21 cellular contexts compared by ENCODE assay signal in genomic region chr19:18980432-18981020, GRCh38. TPM values are rescaled to one million over a fixed set of nuclear protein-coding genes. Genes with fewer than 3 reads are reported as not detected.
A peak's percentile ranks its signal among the peaks of the same experiment; 100 is the strongest.
DNase-seq lines count a peak whose midpoint lies in the region; ATAC-seq and TF ChIP-seq lines count a peak whose summit lies in the region.
"Had no signal": no experiment of that assay in that cellular context is flagged by ENCODE, and none has a peak within 500 bp of the region (broad histone marks: within the 10 kb centered on the region; RNA-seq: fewer than 3 reads in every experiment).

No MANE protein-coding gene starts in this region.

- no peak for TF ChIP-seq EP300 in SK-N-SH (IDR thresholded peaks at IDR 0.05; ENCODE audit: borderline replicate concordance in 1 of 2, low read depth in 1 of 2, low read length in 1 of 2)

- H3K9me3 Mint-ChIP-seq in endothelial cell (ENCODE audit: unreplicated experiment) (no peaks in the 10 kb centered on the region), neural progenitor cell (no peaks in the 10 kb centered on the region)
- H3K9me3 Mint-ChIP-seq: CD4-positive, alpha-beta T cell; CD8-positive, alpha-beta memory T cell; GM23338; H9; HFFc6 had no signal

- H3K27me3 Mint-ChIP-seq in endothelial cell (ENCODE audit: unreplicated experiment) (peaks cover 2% of the 10 kb centered on the region), neural progenitor cell (ENCODE audit: insufficient read depth, low read depth) (peaks cover 10% of the 10 kb centered on the region)

- 93% methylated on average over 7 of the region's 7 CpGs for WGBS in SK-N-SH (ENCODE audit: low lambda C conversion rate)

- H3K4me3 ChIP-seq in SK-N-SH (ENCODE audit: low read depth in 2 of 2, low read length in 1 of 2) (no peak overlapping the region), neural progenitor cell (no peak overlapping the region)
- H3K4me3 ChIP-seq: BLaER1 treated with 17β-estradiol and CSF1 and Interleukin-3, amounts not matched to agents 10 nM and 100 nM; GM23338 had no signal

- H3K9me3 ChIP-seq in SK-N-SH = no peaks in the 10 kb centered on the region
- no peaks in the 10 kb centered on the region for H3K9me3 ChIP-seq in neural progenitor cell (ENCODE audit: low read depth)
- H3K9me3 ChIP-seq: BE2C; BLaER1 treated with 17β-estradiol and CSF1 and Interleukin-3, amounts not matched to agents 10 nM and 100 nM had no signal

- CTCF ChIA-PET in SK-N-SH (lab: Yijun Ruan, JAX) = no interaction called here

- no peak overlapping the region for H3K4me2 ChIP-seq in SK-N-SH
- no peak overlapping the region for H3K4me2 ChIP-seq in neural progenitor cell
- H3K4me2 ChIP-seq: BLaER1 treated with 17β-estradiol and CSF1 and Interleukin-3, amounts not matched to agents 10 nM and 100 nM; GM23338 had no signal

- no peaks in the 10 kb centered on the region for H3K36me3 ChIP-seq in SK-N-SH (replicated peaks in 1 of 2; ENCODE audit: control insufficient read depth in 1 of 2, insufficient read depth in 2 of 2, low read length in 1 of 2)
- no peaks in the 10 kb centered on the region for H3K36me3 ChIP-seq in neural progenitor cell
- H3K36me3 ChIP-seq: BE2C; BLaER1 treated with 17β-estradiol and CSF1 and Interleukin-3, amounts not matched to agents 10 nM and 100 nM had no signal

- no peak overlapping the region for H3K4me3 Mint-ChIP-seq in endothelial cell (ENCODE audit: unreplicated experiment)
- no peak overlapping the region for H3K4me3 Mint-ChIP-seq in neural progenitor cell
- H3K4me3 Mint-ChIP-seq: CD14-positive monocyte; CD4-positive, alpha-beta T cell; CD8-positive, alpha-beta memory T cell; GM23338; H9; HFFc6 had no signal

- H3K27ac Mint-ChIP-seq in endothelial cell (ENCODE audit: unreplicated experiment) (peak overlapping the region; percentile 48), neural progenitor cell (peak overlapping the region; percentile 33)
- H3K27ac Mint-ChIP-seq: CD4-positive, alpha-beta T cell; GM23338; H9; HFFc6 had no signal

- H3K27me3 ChIP-seq in SK-N-SH (ENCODE audit: insufficient read depth) (no peaks in the 10 kb centered on the region; the same call in 1 of the 2 replicates), neural progenitor cell (peaks cover 30% of the 10 kb centered on the region)
- H3K27me3 ChIP-seq: BLaER1 treated with 17β-estradiol and CSF1 and Interleukin-3, amounts not matched to agents 10 nM and 100 nM had no signal

- POLR2A ChIA-PET in SK-N-SH (lab: Yijun Ruan, JAX) = no interaction called here

- H3K9ac ChIP-seq in SK-N-SH (no peak overlapping the region), neural progenitor cell (no peak overlapping the region)
- H3K9ac ChIP-seq: BLaER1 treated with 17β-estradiol and CSF1 and Interleukin-3, amounts not matched to agents 10 nM and 100 nM had no signal

- H3K36me3 Mint-ChIP-seq in endothelial cell (ENCODE audit: low read depth, unreplicated experiment) = no peaks in the 10 kb centered on the region
- H3K36me3 Mint-ChIP-seq in neural progenitor cell = no peaks in the 10 kb centered on the region
- H3K36me3 Mint-ChIP-seq: CD14-positive monocyte; CD8-positive, alpha-beta memory T cell had no signal

- ATAC-seq in SK-N-SH treated with all-trans-retinoic acid at 6 μM for 48 hours = no peak
- no peak for ATAC-seq in HG03354 (IDR thresholded peaks at IDR 0.05; ENCODE audit: poor library complexity, severe bottlenecking, unreplicated experiment)
- ATAC-seq: GM23338, HCT116 had no signal

- DNase-seq in SK-N-SH (no peak), endothelial cell (ENCODE audit: low spot score) (no peak), neural progenitor cell (ENCODE audit: low spot score) (no peak), Ammon's horn (ENCODE audit: low spot score) (no peak)
- DNase-seq: BE2C; Calu3; CD4-positive, alpha-beta T cell; CD8-positive, alpha-beta memory T cell; COR-L47; DMS53; DMS79 treated with DMSO at 0.1 percent for 48 hours; GF-D8; H9; HFFc6 had no signal

- no peak for TF ChIP-seq RAD21 in SK-N-SH (IDR thresholded peaks at IDR 0.05; ENCODE audit: low read length)

- no peaks in the 10 kb centered on the region for H3K9me2 ChIP-seq in SK-N-SH

- H2AFZ ChIP-seq in SK-N-SH (ENCODE audit: low read depth) = no peak overlapping the region
- no peak overlapping the region for H2AFZ ChIP-seq in neural progenitor cell (replicated peaks)
- H2AFZ ChIP-seq: GM23338 had no signal

- H3K27ac ChIP-seq in SK-N-SH (ENCODE audit: low read depth in 2 of 2, low read length in 1 of 2) (no peak overlapping the region), neural progenitor cell (no peak overlapping the region)
- H3K27ac ChIP-seq: 22Rv1; BLaER1 treated with 17β-estradiol and CSF1 and Interleukin-3, amounts not matched to agents 10 nM and 100 nM had no signal

- H3K4me1 Mint-ChIP-seq in endothelial cell (ENCODE audit: unreplicated experiment) (peaks cover 23% of the 10 kb centered on the region), neural progenitor cell (peaks cover 25% of the 10 kb centered on the region)
- H3K4me1 Mint-ChIP-seq: CD8-positive, alpha-beta memory T cell; GM23338 had no signal

- no peaks in the 10 kb centered on the region for H4K20me1 ChIP-seq in SK-N-SH (ENCODE audit: insufficient read depth)
- H4K20me1 ChIP-seq in neural progenitor cell (ENCODE audit: low read depth) = no peaks in the 10 kb centered on the region
- H4K20me1 ChIP-seq: BLaER1 treated with 17β-estradiol and CSF1 and Interleukin-3, amounts not matched to agents 10 nM and 100 nM had no signal

- H3K79me2 ChIP-seq in SK-N-SH (ENCODE audit: insufficient read depth) (no peaks in the 10 kb centered on the region), neural progenitor cell (ENCODE audit: low read depth) (no peaks in the 10 kb centered on the region)

- H3F3A ChIP-seq in SK-N-SH (replicated peaks; ENCODE audit: insufficient read depth) (no peaks in the 10 kb centered on the region), neural progenitor cell (ENCODE audit: low read depth) (peaks cover 20% of the 10 kb centered on the region)

- H3K4me1 ChIP-seq in SK-N-SH (ENCODE audit: control insufficient read depth in 1 of 2, insufficient read depth in 2 of 2, low read depth in 1 of 2, low read length in 1 of 2) (no peaks in the 10 kb centered on the region), neural progenitor cell (peaks cover 9% of the 10 kb centered on the region)
- H3K4me1 ChIP-seq: BE2C had no signal

- TF ChIP-seq CTCF in SK-N-SH (IDR thresholded peaks at IDR 0.05) (no peak), endothelial cell (IDR thresholded peaks at IDR 0.05; ENCODE audit: unreplicated experiment) (no peak), neural progenitor cell (IDR thresholded peaks at IDR 0.05) (no peak)

TF ChIP-seq in SK-N-SH treated with all-trans-retinoic acid at 6 μM for 48 hours, 23 proteins besides CTCF, POLR2A, EP300 and RAD21:
- peak; percentile 94 for TF ChIP-seq ZFP3 (CRISPR knock-in tag; IDR thresholded peaks at IDR 0.05)
- no peak for TF ChIP-seq OSR1 (CRISPR knock-in tag; IDR thresholded peaks at IDR 0.05)
- TF ChIP-seq PPARA (CRISPR knock-in tag; IDR thresholded peaks at IDR 0.05; ENCODE audit: borderline replicate concordance) = no peak

TF ChIP-seq in SK-N-SH, 30 proteins besides CTCF, POLR2A, EP300 and RAD21 (continues in another document):
- TF ChIP-seq, protein P1, sequence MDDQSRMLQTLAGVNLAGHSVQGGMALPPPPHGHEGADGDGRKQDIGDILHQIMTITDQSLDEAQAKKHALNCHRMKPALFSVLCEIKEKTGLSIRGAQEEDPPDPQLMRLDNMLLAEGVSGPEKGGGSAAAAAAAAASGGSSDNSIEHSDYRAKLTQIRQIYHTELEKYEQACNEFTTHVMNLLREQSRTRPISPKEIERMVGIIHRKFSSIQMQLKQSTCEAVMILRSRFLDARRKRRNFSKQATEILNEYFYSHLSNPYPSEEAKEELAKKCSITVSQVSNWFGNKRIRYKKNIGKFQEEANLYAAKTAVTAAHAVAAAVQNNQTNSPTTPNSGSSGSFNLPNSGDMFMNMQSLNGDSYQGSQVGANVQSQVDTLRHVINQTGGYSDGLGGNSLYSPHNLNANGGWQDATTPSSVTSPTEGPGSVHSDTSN (IDR thresholded peaks at IDR 0.05) = no peak
- TF ChIP-seq, protein P2, sequence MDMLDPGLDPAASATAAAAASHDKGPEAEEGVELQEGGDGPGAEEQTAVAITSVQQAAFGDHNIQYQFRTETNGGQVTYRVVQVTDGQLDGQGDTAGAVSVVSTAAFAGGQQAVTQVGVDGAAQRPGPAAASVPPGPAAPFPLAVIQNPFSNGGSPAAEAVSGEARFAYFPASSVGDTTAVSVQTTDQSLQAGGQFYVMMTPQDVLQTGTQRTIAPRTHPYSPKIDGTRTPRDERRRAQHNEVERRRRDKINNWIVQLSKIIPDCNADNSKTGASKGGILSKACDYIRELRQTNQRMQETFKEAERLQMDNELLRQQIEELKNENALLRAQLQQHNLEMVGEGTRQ (IDR thresholded peaks at IDR 0.05; ENCODE audit: borderline replicate concordance, low read depth, low read length) = no peak
- TF ChIP-seq JUND (IDR thresholded peaks at IDR 0.05) (no peak), ELF1 (IDR thresholded peaks at IDR 0.05) (no peak), EZH2phosphoT487 (IDR thresholded peaks at IDR 0.05; ENCODE audit: borderline replicate concordance, low read depth) (no peak), USF1 (IDR thresholded peaks at IDR 0.05; ENCODE audit: borderline replicate concordance, low read depth) (no peak), FOXM1 (IDR thresholded peaks at IDR 0.05; ENCODE audit: low read depth) (no peak), TAF1 (IDR thresholded peaks at IDR 0.05; ENCODE audit: borderline replicate concordance, low read depth, low read length) (no peak)

RNA-seq across cellular contexts. Expression of gene HOMER3, which starts 39.5 kb away (rescaled TPM):
- polyA plus RNA-seq in SK-N-SH (2012; rRNA removed) = 81.0 and 83.0 TPM in 2 replicates
- polyA plus RNA-seq in SK-N-SH (2012; cell fraction: cytosol; rRNA removed) = 47.0 and 68.7 TPM in 2 replicates
- polyA plus RNA-seq in SK-N-SH (2012; cell fraction: nucleus; rRNA removed) = 122 and 185 TPM in 2 replicates
- total RNA-seq in endothelial cell (ENCODE audit: unreplicated experiment) (222 TPM), neural progenitor cell (ENCODE audit: low replicate concordance) (28.2 and 66.9 TPM in 2 replicates)

RNA-seq across cellular contexts. Expression of gene SUGP2, which starts 52.8 kb away (rescaled TPM):
- 56.3 and 74.9 TPM in 2 replicates for polyA plus RNA-seq in SK-N-SH (2012; rRNA removed)
- 22.0 and 27.1 TPM in 2 replicates for polyA plus RNA-seq in SK-N-SH (2012; cell fraction: cytosol; rRNA removed)
- polyA plus RNA-seq in SK-N-SH (2012; cell fraction: nucleus; rRNA removed) = 274 and 332 TPM in 2 replicates
- total RNA-seq in endothelial cell (ENCODE audit: unreplicated experiment) (109 TPM), neural progenitor cell (ENCODE audit: low replicate concordance) (123 and 125 TPM in 2 replicates)

RNA-seq across cellular contexts. Expression of gene ARMC6, which starts 52.9 kb away (rescaled TPM):
- 32.2 and 34.7 TPM in 2 replicates for polyA plus RNA-seq in SK-N-SH (2012; rRNA removed)
- 13.8 and 22.3 TPM in 2 replicates for polyA plus RNA-seq in SK-N-SH (2012; cell fraction: cytosol; rRNA removed)
- polyA plus RNA-seq in SK-N-SH (2012; cell fraction: nucleus; rRNA removed) = 30.9 and 32.2 TPM in 2 replicates
- total RNA-seq in endothelial cell (ENCODE audit: unreplicated experiment) = 25.9 TPM
- 18.1 and 35.0 TPM in 2 replicates for total RNA-seq in neural progenitor cell (ENCODE audit: low replicate concordance)
